ENCODE assay signal across 16 cellular contexts in the genomic region with DNA sequence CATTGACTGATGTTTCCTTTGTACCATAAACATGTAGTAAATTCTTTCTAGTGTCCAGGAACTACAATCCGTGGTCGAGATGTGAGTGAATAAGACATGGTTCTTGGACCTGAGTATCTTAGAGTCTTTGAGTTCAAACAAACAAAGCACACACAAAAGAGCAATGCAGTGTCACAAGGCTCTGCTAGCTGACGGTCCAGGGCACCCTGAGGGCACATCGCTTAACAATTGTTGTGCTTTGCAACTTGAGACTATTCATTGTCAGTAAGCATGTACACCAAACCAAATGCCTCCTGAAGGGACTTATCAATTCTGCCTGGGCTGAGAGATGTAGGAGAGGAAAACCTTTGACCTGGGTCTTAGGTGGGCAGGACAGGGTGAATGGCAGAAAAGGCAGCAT.
DNase-seq lines count a peak whose midpoint lies in the region; ATAC-seq and TF ChIP-seq lines count a peak whose summit lies in the region.
"Had no signal": no experiment of that assay in that cellular context is flagged by ENCODE, and none has a peak within 500 bp of the region (broad histone marks: within the 10 kb centered on the region; RNA-seq: fewer than 3 reads in every experiment).

No MANE protein-coding gene starts in this region.

- no peak overlapping the region for H3K27ac ChIP-seq in Peyer's patch
- H3K27ac ChIP-seq: coronary artery, gastroesophageal sphincter, uterus had no signal

- H3K27me3 ChIP-seq in Peyer's patch, result no peaks in the 10 kb centered on the region
- H3K27me3 ChIP-seq: gastroesophageal sphincter, uterus had no signal

- no peaks in the 10 kb centered on the region for H3K9me3 ChIP-seq in Peyer's patch
- H3K9me3 ChIP-seq: gastroesophageal sphincter, MG63, uterus had no signal

- H3K4me1 Mint-ChIP-seq in activated naive CD8-positive, alpha-beta T cell (ENCODE audit: low read depth), result peaks cover 52% of the 10 kb centered on the region
- H3K4me1 Mint-ChIP-seq in activated naive CD8-positive, alpha-beta T cell treated with anti-CD3 and anti-CD28 coated beads, Interleukin-2, amount 50 U/mL, for 24 hours, result peaks cover 51% of the 10 kb centered on the region
- H3K4me1 Mint-ChIP-seq in glutamatergic neuron (ENCODE audit: low read depth, unreplicated experiment) (peaks cover 23% of the 10 kb centered on the region), nephron progenitor cell (peaks cover 8% of the 10 kb centered on the region)
- H3K4me1 Mint-ChIP-seq: activated B cell treated with CpG ODN at 0.5 μM for 24 hours had no signal

- TF ChIP-seq CTCF in glutamatergic neuron (IDR thresholded peaks at IDR 0.05; ENCODE audit: partially characterized antibody, unreplicated experiment) (no peak), Peyer's patch (IDR thresholded peaks at IDR 0.05) (no peak), nephron progenitor cell (IDR thresholded peaks at IDR 0.05) (no peak)

- no peak for ATAC-seq in activated naive CD8-positive, alpha-beta T cell treated with anti-CD3 and anti-CD28 coated beads, Interleukin-2, amount 50 U/mL, for 24 hours
- ATAC-seq: gastroesophageal sphincter had no signal

- TF ChIP-seq POLR2A in Peyer's patch (IDR thresholded peaks at IDR 0.05), result no peak

- no peaks in the 10 kb centered on the region for H3K9me3 Mint-ChIP-seq in activated naive CD8-positive, alpha-beta T cell (ENCODE audit: low read depth)
- H3K9me3 Mint-ChIP-seq in activated naive CD8-positive, alpha-beta T cell treated with anti-CD3 and anti-CD28 coated beads, Interleukin-2, amount 50 U/mL, for 24 hours, result no peaks in the 10 kb centered on the region
- H3K9me3 Mint-ChIP-seq in glutamatergic neuron (ENCODE audit: unreplicated experiment), result peaks cover 3% of the 10 kb centered on the region
- H3K9me3 Mint-ChIP-seq in nephron progenitor cell, result no peaks in the 10 kb centered on the region
- H3K9me3 Mint-ChIP-seq: activated B cell treated with CpG ODN at 0.5 μM for 24 hours had no signal

- H3K4me3 Mint-ChIP-seq in activated naive CD8-positive, alpha-beta T cell, result peak overlapping the region; percentile 4
- H3K4me3 Mint-ChIP-seq in activated naive CD8-positive, alpha-beta T cell treated with anti-CD3 and anti-CD28 coated beads, Interleukin-2, amount 50 U/mL, for 24 hours, result no peak overlapping the region
- H3K4me3 Mint-ChIP-seq in glutamatergic neuron (ENCODE audit: unreplicated experiment), result no peak overlapping the region
- H3K4me3 Mint-ChIP-seq in nephron progenitor cell, result no peak overlapping the region
- H3K4me3 Mint-ChIP-seq: activated B cell treated with CpG ODN at 0.5 μM for 24 hours had no signal

- H3K36me3 ChIP-seq in Peyer's patch, result no peaks in the 10 kb centered on the region
- H3K36me3 ChIP-seq: gastroesophageal sphincter, MG63, uterus had no signal

- DNase-seq in activated naive CD8-positive, alpha-beta T cell treated with anti-CD3 and anti-CD28 coated beads, Interleukin-2, amount 50 U/mL, for 24 hours, result no peak
- DNase-seq in NCI-H69 (lab: John Stamatoyannopoulos, UW) (peak; percentile 95), glutamatergic neuron (no peak), ureter (ENCODE audit: low spot score) (no peak), glomerular visceral epithelial cell (ENCODE audit: extremely low spot score) (no peak), Peyer's patch (no peak), nephron progenitor cell (no peak)
- DNase-seq: activated B cell treated with CpG ODN at 0.5 μM for 24 hours, activated gamma-delta T cell treated with Interleukin-2 at 50 U/mL for 16 hours, MG63, NCI-H1930, NCI-H774, uterus had no signal

- H3K36me3 Mint-ChIP-seq in activated naive CD8-positive, alpha-beta T cell, result peaks cover 6% of the 10 kb centered on the region
- no peaks in the 10 kb centered on the region for H3K36me3 Mint-ChIP-seq in activated naive CD8-positive, alpha-beta T cell treated with anti-CD3 and anti-CD28 coated beads, Interleukin-2, amount 50 U/mL, for 24 hours (ENCODE audit: low read depth)
- no peaks in the 10 kb centered on the region for H3K36me3 Mint-ChIP-seq in glutamatergic neuron (ENCODE audit: unreplicated experiment)
- H3K36me3 Mint-ChIP-seq in nephron progenitor cell (ENCODE audit: low read depth), result no peaks in the 10 kb centered on the region

- H3K4me1 ChIP-seq in Peyer's patch, result no peaks in the 10 kb centered on the region
- H3K4me1 ChIP-seq: gastroesophageal sphincter, uterus had no signal

- no peaks in the 10 kb centered on the region for H3K27me3 Mint-ChIP-seq in activated naive CD8-positive, alpha-beta T cell
- no peaks in the 10 kb centered on the region for H3K27me3 Mint-ChIP-seq in activated naive CD8-positive, alpha-beta T cell treated with anti-CD3 and anti-CD28 coated beads, Interleukin-2, amount 50 U/mL, for 24 hours
- H3K27me3 Mint-ChIP-seq in glutamatergic neuron (ENCODE audit: unreplicated experiment) (peaks cover 4% of the 10 kb centered on the region), nephron progenitor cell (ENCODE audit: low read depth, poor library complexity) (no peaks in the 10 kb centered on the region)
- H3K27me3 Mint-ChIP-seq: activated B cell treated with CpG ODN at 0.5 μM for 24 hours had no signal

- H3K27ac Mint-ChIP-seq in activated naive CD8-positive, alpha-beta T cell, result peak overlapping the region; percentile 89
- H3K27ac Mint-ChIP-seq in activated naive CD8-positive, alpha-beta T cell treated with anti-CD3 and anti-CD28 coated beads, Interleukin-2, amount 50 U/mL, for 24 hours, result no peak overlapping the region
- H3K27ac Mint-ChIP-seq in glutamatergic neuron (ENCODE audit: unreplicated experiment), result peak overlapping the region; percentile 35
- H3K27ac Mint-ChIP-seq in nephron progenitor cell, result no peak overlapping the region
- H3K27ac Mint-ChIP-seq: activated B cell treated with CpG ODN at 0.5 μM for 24 hours had no signal

- no peak overlapping the region for H3K4me3 ChIP-seq in Peyer's patch
- H3K4me3 ChIP-seq: coronary artery, gastroesophageal sphincter, MG63, uterus had no signal

Comparison
In these comparisons a context has a peak if more than half of its experiments do, and no peak if none do; other contexts are left out.
1. H3K27ac Mint-ChIP-seq: peak in activated naive CD8-positive, alpha-beta T cell (single experiment) and glutamatergic neuron (single experiment); none in activated naive CD8-positive, alpha-beta T cell treated with anti-CD3 and anti-CD28 coated beads, Interleukin-2, amount 50 U/mL, for 24 hours (single experiment) and nephron progenitor cell (single experiment).